Comparison of ENCODE assay signal across 18 cellular contexts in the genomic region with DNA sequence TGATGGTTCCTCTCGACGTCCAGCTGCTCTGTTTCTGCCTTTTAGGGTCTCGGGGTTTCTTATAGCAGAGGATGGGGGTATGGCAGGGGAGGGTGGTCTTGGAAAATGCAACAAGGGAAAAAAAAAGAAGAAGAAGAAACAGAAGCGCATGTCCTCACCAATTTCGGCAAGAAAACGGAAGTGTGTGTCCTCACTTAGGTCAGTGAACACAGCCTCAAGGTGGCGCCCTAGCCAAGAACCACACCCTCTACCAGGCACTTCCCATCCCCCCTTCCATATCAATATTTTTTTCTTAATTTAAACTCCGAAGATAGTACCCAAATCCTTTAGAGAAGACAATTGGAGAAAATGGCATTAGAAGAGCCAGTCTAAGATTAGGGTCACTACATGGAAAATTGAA.
"Had no signal": no experiment of that assay in that cellular context is flagged by ENCODE, and none has a peak within 500 bp of the region (broad histone marks: within the 10 kb centered on the region; RNA-seq: fewer than 3 reads in every experiment).

No MANE protein-coding gene starts in this region.

- H3K79me2 ChIP-seq: hepatocyte had no signal

- H3K9me3 ChIP-seq: ascending aorta, colonic mucosa, prostate gland, right atrium auricular region, suprapubic skin had no signal

- H3K4me1 ChIP-seq: ascending aorta, colonic mucosa, prostate gland, right atrium auricular region, suprapubic skin had no signal

- H3K4me3 ChIP-seq: ascending aorta, colonic mucosa, hepatocyte, prostate gland, right atrium auricular region, suprapubic skin had no signal

- H3K36me3 ChIP-seq: ascending aorta, colonic mucosa, prostate gland, right atrium auricular region, suprapubic skin had no signal

- H3K27ac ChIP-seq: ascending aorta, colonic mucosa, epithelial cell of prostate, hepatocyte, prostate gland, right atrium auricular region, suprapubic skin had no signal

- ATAC-seq: activated CD4-positive, CD25-positive, alpha-beta regulatory T cell treated with anti-CD3 and anti-CD28 coated beads, Interleukin-2, amount 50 U/mL, for 24 hours; left cardiac atrium; naive thymus-derived CD4-positive, alpha-beta T cell had no signal

- H3K27me3 ChIP-seq: ascending aorta, colonic mucosa, hepatocyte, right atrium auricular region, suprapubic skin had no signal

- H3K4me2 ChIP-seq: hepatocyte had no signal

- DNase-seq: activated CD4-positive, alpha-beta memory T cell treated with anti-CD3 and anti-CD28 coated beads, Interleukin-2, amount 10 ng/mL, durations not matched to agents 7 days and 5 days; activated naive CD4-positive, alpha-beta T cell treated with anti-CD3 and anti-CD28 coated beads, Interleukin-2, amount 50 U/mL, for 16 hours; activated T-cell treated with anti-CD3 and anti-CD28 coated beads, Interleukin-2, amount 50 U/mL, for 24 hours; colonic mucosa; endodermal cell; foreskin fibroblast; left cardiac atrium; mesenchymal stem cell; naive thymus-derived CD4-positive, alpha-beta T cell; stimulated activated naive CD4-positive, alpha-beta T cell treated with Interleukin-2 at 50 U/mL for 16 hours; trophoblast cell had no signal

- H2AFZ ChIP-seq: hepatocyte had no signal
